11 cellular contexts compared by ENCODE assay signal in genomic region chr6:148757944-148758343, GRCh38. TPM values are rescaled to one million over a fixed set of nuclear protein-coding genes. Genes with fewer than 3 reads are reported as not detected.
DNase-seq lines count a peak whose midpoint lies in the region; ATAC-seq lines count a peak whose summit lies in the region.
"Had no signal": no experiment of that assay in that cellular context is flagged by ENCODE, and none has a peak within 500 bp of the region (broad histone marks: within the 10 kb centered on the region; RNA-seq: fewer than 3 reads in every experiment).

No MANE protein-coding gene starts in this region.

- peaks cover 67% of the 10 kb centered on the region for H3K4me1 Mint-ChIP-seq in activated T-cell treated with anti-CD3 and anti-CD28 coated beads, Interleukin-2, amount 50 U/mL, for 72 hours (ENCODE audit: low read depth)
- H3K4me1 Mint-ChIP-seq in T-cell = peaks cover 44 to 62% (median 50%) of the 10 kb centered on the region in 3 donors
- H3K4me1 Mint-ChIP-seq in stimulated activated naive CD8-positive, alpha-beta T cell treated with anti-CD3 and anti-CD28 coated beads, Interleukin-15, amount 100 ng/mL, for 72 hours = peaks cover 41% of the 10 kb centered on the region

- H3K9me3 Mint-ChIP-seq in activated T-cell treated with anti-CD3 and anti-CD28 coated beads, Interleukin-2, amount 50 U/mL, for 72 hours = peaks cover 0 to 2% of the 10 kb centered on the region in 2 donors
- H3K9me3 Mint-ChIP-seq in T-cell = no peaks in the 10 kb centered on the region
- H3K9me3 Mint-ChIP-seq in stimulated activated naive CD8-positive, alpha-beta T cell treated with anti-CD3 and anti-CD28 coated beads, Interleukin-15, amount 100 ng/mL, for 72 hours = no peaks in the 10 kb centered on the region

- peaks cover 18% of the 10 kb centered on the region for H3K27me3 Mint-ChIP-seq in activated T-cell treated with anti-CD3 and anti-CD28 coated beads, Interleukin-2, amount 50 U/mL, for 72 hours (ENCODE audit: low read depth)
- H3K27me3 Mint-ChIP-seq in T-cell = peaks cover 0 to 3% of the 10 kb centered on the region in 2 donors
- peaks cover 33% of the 10 kb centered on the region for H3K27me3 Mint-ChIP-seq in stimulated activated naive CD8-positive, alpha-beta T cell treated with anti-CD3 and anti-CD28 coated beads, Interleukin-15, amount 100 ng/mL, for 72 hours

- CTCF ChIA-PET in T-cell (lab: Charles Lee) = interaction anchor here in 1 of 2 donors (1.5 kb wide), 1 partner anchor 23 kb away, joined by 5 read pairs; no protein-coding TSS in a partner anchor

- peak; percentile 51 to 53 for ATAC-seq in activated T-cell treated with anti-CD3 and anti-CD28 coated beads, Interleukin-2, amount 50 U/mL, for 72 hours (replicated peaks in 1 of 2)
- peak; percentile 27 for ATAC-seq in HG03039 (IDR thresholded peaks at IDR 0.05; ENCODE audit: unreplicated experiment)
- no peak for ATAC-seq in T-cell (replicated peaks in 1 of 4)
- peak; percentile 54 for ATAC-seq in stimulated activated naive CD8-positive, alpha-beta T cell treated with anti-CD3 and anti-CD28 coated beads, Interleukin-15, amount 100 ng/mL, for 72 hours
- ATAC-seq in HG03175 (IDR thresholded peaks at IDR 0.05; ENCODE audit: unreplicated experiment) = no peak

- peak overlapping the region; percentile 66 to 84 for H3K4me3 Mint-ChIP-seq in activated T-cell treated with anti-CD3 and anti-CD28 coated beads, Interleukin-2, amount 50 U/mL, for 72 hours
- peak overlapping the region; percentile 1 to 31 (median 6) for H3K4me3 Mint-ChIP-seq in T-cell
- peak overlapping the region; percentile 15 to 35 for H3K4me3 Mint-ChIP-seq in stimulated activated naive CD8-positive, alpha-beta T cell treated with anti-CD3 and anti-CD28 coated beads, Interleukin-15, amount 100 ng/mL, for 72 hours

- H3K27ac Mint-ChIP-seq in activated T-cell treated with anti-CD3 and anti-CD28 coated beads, Interleukin-2, amount 50 U/mL, for 72 hours = peak overlapping the region; percentile 96
- H3K27ac Mint-ChIP-seq in T-cell = peak overlapping the region; percentile 49 to 79
- peak overlapping the region; percentile 6 to 43 for H3K27ac Mint-ChIP-seq in stimulated activated naive CD8-positive, alpha-beta T cell treated with anti-CD3 and anti-CD28 coated beads, Interleukin-15, amount 100 ng/mL, for 72 hours

- DNase-seq in activated T-cell treated with anti-CD3 and anti-CD28 coated beads, Interleukin-2, amount 50 U/mL, for 72 hours = peak in 1 of 2 donors; percentile 57
- DNase-seq in activated T-cell treated with anti-CD3 and anti-CD28 coated beads for 4 hours = no peak
- no peak for DNase-seq in T-cell
- no peak for DNase-seq in stimulated activated naive CD8-positive, alpha-beta T cell treated with anti-CD3 and anti-CD28 coated beads, Interleukin-15, amount 100 ng/mL, for 72 hours
- DNase-seq in NCI-H748 (lab: John Stamatoyannopoulos, UW; ENCODE audit: unreplicated experiment) = no peak
- no peak for DNase-seq in SK-N-DZ (ENCODE audit: low spot score)
- DNase-seq: activated naive CD4-positive, alpha-beta T cell; NCI-H345; ovary had no signal

- POLR2A ChIA-PET in T-cell (lab: Charles Lee) = interaction anchor here in 1 of 2 donors (0.5 kb wide), 1 partner anchor 170 kb away, joined by 3 read pairs; no protein-coding TSS in a partner anchor

- H3K36me3 Mint-ChIP-seq in activated T-cell treated with anti-CD3 and anti-CD28 coated beads, Interleukin-2, amount 50 U/mL, for 72 hours (ENCODE audit: insufficient read depth in 2 of 2) = peaks cover 3 to 4% of the 10 kb centered on the region in 2 donors
- H3K36me3 Mint-ChIP-seq in T-cell = no peaks in the 10 kb centered on the region

RNA-seq across cellular contexts. Expression of gene UST, which starts 11.1 kb away (rescaled TPM):
- 1 to 10 TPM; 1.6 to 3.7 TPM for total RNA-seq in activated T-cell treated with anti-CD3 and anti-CD28 coated beads, Interleukin-2, amount 50 U/mL, for 72 hours
- 1 to 10 TPM; 1.9 to 5.3 (median 3.0) TPM for total RNA-seq in T-cell
- polyA plus RNA-seq in SK-N-DZ (2014; cell fraction: cytosol; rRNA removed) = not detected in 2 replicates
- polyA plus RNA-seq in SK-N-DZ (2014; cell fraction: nucleus; rRNA removed) = not detected in 2 replicates

Comparison
In these comparisons a context has a peak if more than half of its experiments do, and no peak if none do; other contexts are left out.
1. ATAC-seq: peak in activated T-cell treated with anti-CD3 and anti-CD28 coated beads, Interleukin-2, amount 50 U/mL, for 72 hours (2 of 2), HG03039 (single experiment) and stimulated activated naive CD8-positive, alpha-beta T cell treated with anti-CD3 and anti-CD28 coated beads, Interleukin-15, amount 100 ng/mL, for 72 hours (single experiment); none in T-cell (0 of 4) and HG03175 (single experiment).
2. H3K27ac Mint-ChIP-seq: peak in every context shown above with its lines; median percentile 96 in activated T-cell treated with anti-CD3 and anti-CD28 coated beads, Interleukin-2, amount 50 U/mL, for 72 hours; 64 in T-cell; 24 in stimulated activated naive CD8-positive, alpha-beta T cell treated with anti-CD3 and anti-CD28 coated beads, Interleukin-15, amount 100 ng/mL, for 72 hours.
3. H3K4me3 Mint-ChIP-seq: peak in every context shown above with its lines; median percentile 75 in activated T-cell treated with anti-CD3 and anti-CD28 coated beads, Interleukin-2, amount 50 U/mL, for 72 hours; 25 in stimulated activated naive CD8-positive, alpha-beta T cell treated with anti-CD3 and anti-CD28 coated beads, Interleukin-15, amount 100 ng/mL, for 72 hours; 6 in T-cell.